Comparison of ENCODE assay signal across 29 cellular contexts in the genomic region with DNA sequence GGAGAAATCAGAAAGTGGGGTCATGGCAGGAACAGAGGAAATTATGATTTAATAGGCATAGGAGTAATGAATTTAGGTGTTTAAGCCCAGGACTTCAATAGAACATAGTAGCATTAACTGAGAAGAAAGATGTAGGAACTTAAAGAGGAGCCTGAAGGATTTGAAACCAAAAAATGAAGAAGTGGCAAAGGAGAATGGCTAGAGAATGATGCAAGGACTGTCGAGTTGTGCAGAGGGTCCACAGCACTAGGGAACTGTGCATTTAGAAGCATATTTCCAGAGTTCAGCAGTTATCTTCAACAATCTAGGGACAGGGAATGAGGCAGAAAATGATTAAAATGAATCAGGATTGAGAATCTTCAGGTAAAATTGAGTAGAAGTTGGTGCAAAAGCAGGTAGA.
"Had no signal": no experiment of that assay in that cellular context is flagged by ENCODE, and none has a peak within 500 bp of the region (broad histone marks: within the 10 kb centered on the region; RNA-seq: fewer than 3 reads in every experiment).

No MANE protein-coding gene starts in this region.

- H3K27me3 ChIP-seq: adrenal gland, dorsolateral prefrontal cortex, gastrocnemius medialis, neutrophil, ovary, testis, transverse colon, uterus had no signal

- H3K4me3 ChIP-seq: adrenal gland, coronary artery, dorsolateral prefrontal cortex, gastrocnemius medialis, left ventricle myocardium inferior, ovary, prostate gland, skin epidermis, testis, transverse colon, uterus had no signal

- H3K9me3 ChIP-seq: adrenal gland, gastrocnemius medialis, left ventricle myocardium inferior, neutrophil, ovary, prostate gland, testis, transverse colon, uterus had no signal

- H3K4me1 ChIP-seq: adrenal gland, gastrocnemius medialis, left ventricle myocardium inferior, prostate gland, testis, transverse colon, uterus had no signal

- H3K36me3 ChIP-seq: adrenal gland, gastrocnemius medialis, left ventricle myocardium inferior, neutrophil, ovary, prostate gland, transverse colon, uterus had no signal

- H3K27ac ChIP-seq: adrenal gland, coronary artery, dorsolateral prefrontal cortex, gastrocnemius medialis, left ventricle myocardium inferior, neutrophil, ovary, prostate gland, skin epidermis, testis, transverse colon, uterus, VCaP had no signal

- DNase-seq: activated CD4-positive, alpha-beta T cell treated with anti-CD3 and anti-CD28 coated beads for 4 hours; activated CD4-positive, alpha-beta T cell treated with anti-CD3 and anti-CD28 coated beads, Interleukin-2, amount 50 U/mL, for 48 hours; activated CD8-positive, alpha-beta memory T cell treated with anti-CD3 and anti-CD28 coated beads, Interleukin-2, amount 50 U/mL, for 4 hours; activated effector memory CD4-positive, alpha-beta T cell treated with anti-CD3 and anti-CD28 coated beads, Interleukin-2, amount 50 U/mL, for 16 hours; activated naive CD4-positive, alpha-beta T cell treated with anti-CD3 and anti-CD28 coated beads for 36 hours; activated naive CD8-positive, alpha-beta T cell treated with anti-CD3 and anti-CD28 coated beads for 36 hours; activated T-cell treated with anti-CD3 and anti-CD28 coated beads, Interleukin-2, amount 50 U/mL, for 1 hour; adrenal gland; aorta; dorsolateral prefrontal cortex; effector memory CD4-positive, alpha-beta T cell; erythroblast; gastrocnemius medialis; glutamatergic neuron; left ventricle myocardium inferior; ovary; retina; stimulated activated CD4-positive, alpha-beta T cell treated with anti-CD3 and anti-CD28 coated beads, Interleukin-12 subunit alpha, Interleukin-12 subunit beta, amount 100 ng/mL, for 4 hours; stimulated activated CD4-positive, alpha-beta T cell treated with anti-CD3 and anti-CD28 coated beads, Interleukin-4, amount 100 ng/mL, for 1 hour; stimulated activated naive CD8-positive, alpha-beta T cell treated with anti-CD3 and anti-CD28 coated beads, Interleukin-15, Interleukin-2, amounts not matched to agents 100 U/mL and 50 U/mL, for 24 hours; testis; transverse colon; uterus had no signal

- ATAC-seq: gastrocnemius medialis; sciatic nerve; stimulated activated naive CD8-positive, alpha-beta T cell treated with anti-CD3 and anti-CD28 coated beads, Interleukin-15, Interleukin-2, amounts not matched to agents 100 U/mL and 50 U/mL, for 24 hours had no signal
